In the genomic region with DNA sequence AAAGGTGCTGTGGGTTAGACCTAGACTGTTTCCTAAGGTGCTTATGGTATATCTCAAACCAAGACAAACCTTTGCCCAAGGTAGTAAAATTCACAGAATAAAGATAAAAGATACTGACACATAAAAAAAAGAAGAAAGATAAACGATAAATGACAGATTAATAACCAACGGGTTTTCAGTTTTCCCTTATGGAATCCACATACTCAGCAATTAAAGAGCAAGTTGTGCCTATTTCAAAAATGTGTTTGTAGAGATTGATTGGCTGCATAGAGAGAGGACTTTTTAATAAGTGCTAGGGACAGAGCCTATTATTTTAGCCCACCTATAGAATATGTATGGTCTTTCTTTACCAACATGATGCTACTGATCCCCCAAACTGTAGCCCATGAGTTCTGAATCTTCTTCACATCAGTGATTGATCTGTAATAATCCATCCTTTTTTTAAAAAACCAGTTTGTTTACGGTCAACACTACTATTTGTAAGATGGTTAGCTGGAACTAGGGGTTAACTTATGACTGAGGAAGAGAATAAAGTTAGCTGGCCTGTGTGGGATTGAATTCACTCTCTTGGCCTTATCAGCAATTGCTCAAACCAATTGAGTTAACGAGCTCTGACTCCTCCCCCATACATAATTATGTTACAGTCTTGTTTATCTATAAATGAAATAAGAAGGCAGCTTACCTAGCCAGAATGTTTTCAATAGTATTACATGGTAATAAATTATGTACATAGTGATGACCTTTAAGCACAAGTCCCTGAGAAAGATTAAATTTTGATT, we compare ENCODE assay signal across 18 cellular contexts.
"Had no signal": no experiment of that assay in that cellular context is flagged by ENCODE, and none has a peak within 500 bp of the region (broad histone marks: within the 10 kb centered on the region; RNA-seq: fewer than 3 reads in every experiment).

No MANE protein-coding gene starts in this region.

- H3K9me3 ChIP-seq: adrenal gland, gastrocnemius medialis, ovary, tibial artery had no signal

- H3K4me3 Mint-ChIP-seq: activated B cell treated with CpG ODN at 0.5 μM for 24 hours; activated CD4-positive, alpha-beta T cell treated with anti-CD3 and anti-CD28 coated beads, Interleukin-2, amount 10 ng/mL, durations not matched to agents 24 days and 14 days; neural progenitor cell; stimulated activated memory B cell treated with anti-CD40 and anti-IgM and Interleukin-4, amounts not matched to agents 10 μg/mL and 1 μg/mL and 100 μg/mL, for 72 hours had no signal

- H3K27ac Mint-ChIP-seq: activated B cell treated with CpG ODN at 0.5 μM for 24 hours; activated CD4-positive, alpha-beta T cell treated with anti-CD3 and anti-CD28 coated beads, Interleukin-2, amount 10 ng/mL, durations not matched to agents 24 days and 14 days; activated T-helper 2 cell treated with anti-CD3 and anti-CD28 coated beads, Interferon-gamma antibody, Interleukin-2, Interleukin-4, amounts not matched to agents 10 μg/mL and 5 μg/mL and 100 μg/mL, durations not matched to agents 14 hours and 24 hours and 36 hours; neural progenitor cell; stimulated activated memory B cell treated with anti-CD40 and anti-IgM and Interleukin-4, amounts not matched to agents 10 μg/mL and 1 μg/mL and 100 μg/mL, for 72 hours had no signal

- H3K4me3 ChIP-seq: adrenal gland, gastrocnemius medialis, neural progenitor cell, ovary, smooth muscle cell, tibial artery had no signal

- H3K4me2 ChIP-seq: neural progenitor cell, smooth muscle cell had no signal

- H3K27me3 ChIP-seq: adrenal gland, ovary had no signal

- H3K9ac ChIP-seq: neural progenitor cell had no signal

- H3K9me3 Mint-ChIP-seq: activated B cell treated with CpG ODN at 0.5 μM for 24 hours; activated CD4-positive, alpha-beta T cell treated with anti-CD3 and anti-CD28 coated beads, Interleukin-2, amount 10 ng/mL, durations not matched to agents 24 days and 14 days; activated T-helper 2 cell treated with anti-CD3 and anti-CD28 coated beads, Interferon-gamma antibody, Interleukin-2, Interleukin-4, amounts not matched to agents 10 μg/mL and 5 μg/mL and 100 μg/mL, durations not matched to agents 14 hours and 24 hours and 36 hours; neural progenitor cell; stimulated activated memory B cell treated with anti-CD40 and anti-IgM and Interleukin-4, amounts not matched to agents 10 μg/mL and 1 μg/mL and 100 μg/mL, for 72 hours had no signal

- H3K4me1 ChIP-seq: gastrocnemius medialis, tibial artery had no signal

- H3K27ac ChIP-seq: adrenal gland, epithelial cell of prostate, gastrocnemius medialis, neural progenitor cell, ovary, tibial artery had no signal

- H2AFZ ChIP-seq: neural progenitor cell had no signal

- ATAC-seq: gastrocnemius medialis; stimulated activated memory B cell treated with anti-CD40 and anti-IgM and Interleukin-4, amounts not matched to agents 10 μg/mL and 1 μg/mL and 100 μg/mL, for 72 hours had no signal

- DNase-seq: activated B cell treated with CpG ODN at 0.5 μM for 24 hours; activated CD4-positive, alpha-beta T cell treated with anti-CD3 and anti-CD28 coated beads, Interleukin-2, amount 10 ng/mL, durations not matched to agents 24 days and 14 days; activated naive CD4-positive, alpha-beta T cell treated with anti-CD3 and anti-CD28 coated beads, Interleukin-2, amount 50 U/mL, for 16 hours; adrenal gland; central memory CD4-positive, alpha-beta T cell; cortex of kidney; effector CD8-positive, alpha-beta T cell; gastrocnemius medialis; kidney glomerular epithelial cell; ovary; retina; T-helper 1 cell; tibial artery had no signal

- H3K27me3 Mint-ChIP-seq: activated B cell treated with CpG ODN at 0.5 μM for 24 hours; activated CD4-positive, alpha-beta T cell treated with anti-CD3 and anti-CD28 coated beads, Interleukin-2, amount 10 ng/mL, durations not matched to agents 24 days and 14 days; stimulated activated memory B cell treated with anti-CD40 and anti-IgM and Interleukin-4, amounts not matched to agents 10 μg/mL and 1 μg/mL and 100 μg/mL, for 72 hours had no signal

- H3K36me3 Mint-ChIP-seq: neural progenitor cell; stimulated activated memory B cell treated with anti-CD40 and anti-IgM and Interleukin-4, amounts not matched to agents 10 μg/mL and 1 μg/mL and 100 μg/mL, for 72 hours had no signal

- H3K36me3 ChIP-seq: adrenal gland, gastrocnemius medialis, neural progenitor cell, ovary, tibial artery had no signal
